In the genomic region with DNA sequence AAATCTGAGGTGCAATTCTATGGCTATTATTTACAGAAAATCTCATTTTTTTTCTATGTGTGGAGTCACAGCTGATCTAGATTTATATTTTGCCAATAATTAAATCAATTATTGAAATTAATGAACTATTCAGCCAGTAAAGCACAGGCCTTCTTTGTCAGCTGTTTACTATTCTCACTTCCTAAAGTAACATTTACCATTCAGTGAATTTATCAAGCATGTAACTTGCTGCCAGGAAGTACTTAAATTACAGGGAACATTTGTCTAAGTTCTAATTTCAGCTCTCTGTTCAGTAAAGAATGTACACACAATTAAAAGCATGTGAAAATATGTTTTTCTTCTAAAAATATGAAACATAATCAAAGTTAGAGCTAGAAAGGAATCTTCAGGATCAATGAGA, we compare ENCODE assay signal across 8 cellular contexts.
"Had no signal": no experiment of that assay in that cellular context is flagged by ENCODE, and none has a peak within 500 bp of the region (broad histone marks: within the 10 kb centered on the region; RNA-seq: fewer than 3 reads in every experiment).

No MANE protein-coding gene starts in this region.

- ATAC-seq: GM23338, HepG2 had no signal

- FAIRE-seq: H1, H54, HepG2 had no signal

- DNase-seq: H9, HCEC 1CT, Karpas-422, KBM-7 had no signal
